ENCODE assay signal across 1 cellular context in the genomic region with DNA sequence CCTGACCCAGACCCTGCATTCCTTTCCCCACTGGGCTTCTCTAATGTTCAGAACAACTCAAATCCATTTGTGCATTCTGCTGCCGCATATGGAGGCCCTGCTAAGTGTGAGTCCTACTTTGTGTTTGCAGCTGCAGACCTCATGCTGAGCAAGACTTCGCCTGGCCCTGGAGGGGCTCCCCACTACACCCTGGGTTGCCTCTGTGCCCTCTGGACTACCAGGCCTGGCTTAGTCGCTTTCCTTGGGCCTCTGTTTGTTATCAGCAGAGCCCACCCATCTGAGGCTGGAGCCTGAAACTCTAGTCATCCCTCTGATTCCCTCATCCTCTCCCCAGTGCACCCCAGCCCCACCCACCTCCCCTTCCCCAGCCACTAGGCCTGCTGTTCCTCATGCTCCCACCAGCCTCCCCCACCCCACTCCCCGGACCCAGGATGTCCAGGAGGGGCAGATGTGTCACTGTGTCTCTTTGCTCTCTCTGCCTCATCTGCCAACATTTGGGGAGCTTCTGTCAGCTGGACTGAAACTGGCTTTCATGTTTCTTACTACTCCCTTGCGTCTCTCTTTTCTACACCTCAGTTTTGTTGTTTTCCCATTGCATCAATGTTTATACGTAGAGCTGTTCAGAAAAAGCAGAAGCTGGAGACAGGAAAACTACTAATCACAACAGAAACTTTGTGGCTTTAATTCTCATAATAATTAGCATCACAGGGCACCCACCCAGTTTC.
TF ChIP-seq lines count a peak whose summit lies in the region.

No MANE protein-coding gene starts in this region.

TF ChIP-seq in SK-N-SH, 30 proteins besides CTCF, POLR2A, EP300 and RAD21 (continued from another document):
- TF ChIP-seq, protein P1, sequence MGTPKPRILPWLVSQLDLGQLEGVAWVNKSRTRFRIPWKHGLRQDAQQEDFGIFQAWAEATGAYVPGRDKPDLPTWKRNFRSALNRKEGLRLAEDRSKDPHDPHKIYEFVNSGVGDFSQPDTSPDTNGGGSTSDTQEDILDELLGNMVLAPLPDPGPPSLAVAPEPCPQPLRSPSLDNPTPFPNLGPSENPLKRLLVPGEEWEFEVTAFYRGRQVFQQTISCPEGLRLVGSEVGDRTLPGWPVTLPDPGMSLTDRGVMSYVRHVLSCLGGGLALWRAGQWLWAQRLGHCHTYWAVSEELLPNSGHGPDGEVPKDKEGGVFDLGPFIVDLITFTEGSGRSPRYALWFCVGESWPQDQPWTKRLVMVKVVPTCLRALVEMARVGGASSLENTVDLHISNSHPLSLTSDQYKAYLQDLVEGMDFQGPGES (IDR thresholded peaks at IDR 0.05; ENCODE audit: low read depth, low read length): no peak
- TF ChIP-seq, protein P2, sequence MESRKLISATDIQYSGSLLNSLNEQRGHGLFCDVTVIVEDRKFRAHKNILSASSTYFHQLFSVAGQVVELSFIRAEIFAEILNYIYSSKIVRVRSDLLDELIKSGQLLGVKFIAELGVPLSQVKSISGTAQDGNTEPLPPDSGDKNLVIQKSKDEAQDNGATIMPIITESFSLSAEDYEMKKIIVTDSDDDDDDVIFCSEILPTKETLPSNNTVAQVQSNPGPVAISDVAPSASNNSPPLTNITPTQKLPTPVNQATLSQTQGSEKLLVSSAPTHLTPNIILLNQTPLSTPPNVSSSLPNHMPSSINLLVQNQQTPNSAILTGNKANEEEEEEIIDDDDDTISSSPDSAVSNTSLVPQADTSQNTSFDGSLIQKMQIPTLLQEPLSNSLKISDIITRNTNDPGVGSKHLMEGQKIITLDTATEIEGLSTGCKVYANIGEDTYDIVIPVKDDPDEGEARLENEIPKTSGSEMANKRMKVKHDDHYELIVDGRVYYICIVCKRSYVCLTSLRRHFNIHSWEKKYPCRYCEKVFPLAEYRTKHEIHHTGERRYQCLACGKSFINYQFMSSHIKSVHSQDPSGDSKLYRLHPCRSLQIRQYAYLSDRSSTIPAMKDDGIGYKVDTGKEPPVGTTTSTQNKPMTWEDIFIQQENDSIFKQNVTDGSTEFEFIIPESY (IDR thresholded peaks at IDR 0.05; ENCODE audit: borderline replicate concordance, low read depth): no peak
- TF ChIP-seq RFX5 (IDR thresholded peaks at IDR 0.05; ENCODE audit: low read length) (no peak), SMC3 (IDR thresholded peaks at IDR 0.05; ENCODE audit: low read depth, low read length) (no peak), FOXM1 (IDR thresholded peaks at IDR 0.05; ENCODE audit: low read depth) (no peak)
- TF ChIP-seq, protein P3, sequence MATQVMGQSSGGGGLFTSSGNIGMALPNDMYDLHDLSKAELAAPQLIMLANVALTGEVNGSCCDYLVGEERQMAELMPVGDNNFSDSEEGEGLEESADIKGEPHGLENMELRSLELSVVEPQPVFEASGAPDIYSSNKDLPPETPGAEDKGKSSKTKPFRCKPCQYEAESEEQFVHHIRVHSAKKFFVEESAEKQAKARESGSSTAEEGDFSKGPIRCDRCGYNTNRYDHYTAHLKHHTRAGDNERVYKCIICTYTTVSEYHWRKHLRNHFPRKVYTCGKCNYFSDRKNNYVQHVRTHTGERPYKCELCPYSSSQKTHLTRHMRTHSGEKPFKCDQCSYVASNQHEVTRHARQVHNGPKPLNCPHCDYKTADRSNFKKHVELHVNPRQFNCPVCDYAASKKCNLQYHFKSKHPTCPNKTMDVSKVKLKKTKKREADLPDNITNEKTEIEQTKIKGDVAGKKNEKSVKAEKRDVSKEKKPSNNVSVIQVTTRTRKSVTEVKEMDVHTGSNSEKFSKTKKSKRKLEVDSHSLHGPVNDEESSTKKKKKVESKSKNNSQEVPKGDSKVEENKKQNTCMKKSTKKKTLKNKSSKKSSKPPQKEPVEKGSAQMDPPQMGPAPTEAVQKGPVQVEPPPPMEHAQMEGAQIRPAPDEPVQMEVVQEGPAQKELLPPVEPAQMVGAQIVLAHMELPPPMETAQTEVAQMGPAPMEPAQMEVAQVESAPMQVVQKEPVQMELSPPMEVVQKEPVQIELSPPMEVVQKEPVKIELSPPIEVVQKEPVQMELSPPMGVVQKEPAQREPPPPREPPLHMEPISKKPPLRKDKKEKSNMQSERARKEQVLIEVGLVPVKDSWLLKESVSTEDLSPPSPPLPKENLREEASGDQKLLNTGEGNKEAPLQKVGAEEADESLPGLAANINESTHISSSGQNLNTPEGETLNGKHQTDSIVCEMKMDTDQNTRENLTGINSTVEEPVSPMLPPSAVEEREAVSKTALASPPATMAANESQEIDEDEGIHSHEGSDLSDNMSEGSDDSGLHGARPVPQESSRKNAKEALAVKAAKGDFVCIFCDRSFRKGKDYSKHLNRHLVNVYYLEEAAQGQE (IDR thresholded peaks at IDR 0.05; ENCODE audit: low read depth, low read length): no peak
